ENCODE assay signal across 24 cellular contexts in the genomic region with DNA sequence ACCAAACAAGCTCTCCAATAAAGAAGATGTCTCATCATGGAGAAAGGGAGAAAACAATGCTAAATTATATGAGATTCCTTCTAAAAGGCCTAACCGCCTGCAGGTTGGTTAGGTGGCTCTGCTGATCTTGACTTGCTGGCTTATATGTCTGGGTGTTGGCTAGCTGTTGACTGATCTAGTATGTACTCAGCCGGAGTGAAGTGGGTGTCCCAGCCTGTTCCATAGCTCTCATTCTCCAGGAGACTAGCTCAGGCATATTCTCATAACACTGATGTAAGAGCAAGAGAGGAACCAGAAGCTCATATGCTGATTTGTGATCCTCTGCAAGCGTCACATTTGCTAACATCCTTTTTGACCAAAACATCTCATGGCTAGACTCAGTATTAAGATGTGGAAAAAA.
"Had no signal": no experiment of that assay in that cellular context is flagged by ENCODE, and none has a peak within 500 bp of the region (broad histone marks: within the 10 kb centered on the region; RNA-seq: fewer than 3 reads in every experiment).

No MANE protein-coding gene starts in this region.

- H3K9me3 ChIP-seq: esophagus squamous epithelium, lower lobe of right lung, prostate gland, sigmoid colon, stomach, testis, tibial artery had no signal

- DNase-seq: dermis blood vessel endothelial cell; effector memory CD4-positive, alpha-beta T cell; esophagus squamous epithelium; foreskin melanocyte; glutamatergic neuron; hypothalamus; lower lobe of right lung; naive thymus-derived CD8-positive, alpha-beta T cell; nephron progenitor cell; nucleus accumbens; right cardiac atrium; sigmoid colon; stimulated activated CD4-positive, alpha-beta T cell treated with anti-CD3 and anti-CD28 coated beads, Interleukin-2, amount 100 ng/mL, for 24 hours; stimulated activated CD4-positive, alpha-beta T cell treated with anti-CD3 and anti-CD28 coated beads, Interleukin-4, amount 100 ng/mL, for 24 hours; stimulated activated naive CD4-positive, alpha-beta T cell treated with Interleukin-2 at 50 U/mL for 16 hours; stomach; testis; tibial artery had no signal

- H3K27ac ChIP-seq: coronary artery, esophagus squamous epithelium, lower lobe of right lung, prostate gland, sigmoid colon, stomach, testis, tibial artery had no signal

- H3K4me1 ChIP-seq: esophagus squamous epithelium, lower lobe of right lung, prostate gland, sigmoid colon, stomach, testis, tibial artery had no signal

- H3K36me3 ChIP-seq: esophagus squamous epithelium, lower lobe of right lung, prostate gland, sigmoid colon, stomach, tibial artery had no signal

- H3K27me3 ChIP-seq: esophagus squamous epithelium, sigmoid colon, stomach, testis, tibial artery had no signal

- H3K4me3 ChIP-seq: coronary artery, esophagus squamous epithelium, lower lobe of right lung, prostate gland, sigmoid colon, stomach, testis, tibial artery had no signal

- ATAC-seq: left lobe of liver; lower lobe of right lung; naive thymus-derived CD8-positive, alpha-beta T cell; right cardiac atrium; stimulated activated effector memory CD8-positive, alpha-beta T cell treated with anti-CD3 and anti-CD28 coated beads, Interleukin-12 subunit alpha, Interleukin-12 subunit beta, amount 100 ng/mL, for 72 hours had no signal

- FAIRE-seq: endothelial cell of umbilical vein, keratinocyte had no signal
